24 cellular contexts compared by ENCODE assay signal in genomic region chr4:8398347-8398746, GRCh38.
"Had no signal": no experiment of that assay in that cellular context is flagged by ENCODE, and none has a peak within 500 bp of the region (broad histone marks: within the 10 kb centered on the region; RNA-seq: fewer than 3 reads in every experiment).

No MANE protein-coding gene starts in this region.

- H3K27me3 Mint-ChIP-seq: activated CD4-positive, alpha-beta memory T cell treated with anti-CD3 and anti-CD28 coated beads, Interleukin-2, amount 10 ng/mL, durations not matched to agents 7 days and 5 days; activated naive CD8-positive, alpha-beta T cell; natural killer cell treated with Interleukin-12 subunit alpha and Interleukin-12 subunit beta and Interleukin-15 and Interleukin-18, amount 100 ng/mL, for 72 hours had no signal

- ATAC-seq: activated T-cell treated with anti-CD3 and anti-CD28 coated beads, Interleukin-2, amount 50 U/mL, for 72 hours; foreskin keratinocyte; left colon; natural killer cell treated with Interleukin-12 subunit alpha and Interleukin-12 subunit beta and Interleukin-15 and Interleukin-18, amount 100 ng/mL, for 72 hours; upper lobe of right lung had no signal

- H3K4me2 ChIP-seq: hepatocyte had no signal

- H3K4me3 ChIP-seq: dorsolateral prefrontal cortex, hepatocyte, lung, upper lobe of right lung had no signal

- H3K36me3 Mint-ChIP-seq: activated naive CD8-positive, alpha-beta T cell had no signal

- H3K27ac ChIP-seq: dorsolateral prefrontal cortex, epithelial cell of prostate, foreskin keratinocyte, hepatocyte, upper lobe of right lung, WERI-Rb-1 had no signal

- DNase-seq: activated CD4-positive, alpha-beta memory T cell treated with anti-CD3 and anti-CD28 coated beads, Interleukin-2, amount 10 ng/mL, durations not matched to agents 7 days and 5 days; activated CD8-positive, alpha-beta memory T cell treated with anti-CD3 and anti-CD28 coated beads, Interleukin-2, amount 50 U/mL, for 4 hours; activated gamma-delta T cell; activated T-cell treated with anti-CD3 and anti-CD28 coated beads, Interleukin-2, amount 50 U/mL, for 72 hours; amygdala; caudate nucleus; dorsolateral prefrontal cortex; endodermal cell; foreskin keratinocyte; islet precursor cell; left colon; occipital lobe; retina; stimulated activated naive CD4-positive, alpha-beta T cell; SW 1271; T-helper 2 cell; upper lobe of right lung; WERI-Rb-1 had no signal

- H3K4me1 ChIP-seq: foreskin keratinocyte had no signal

- H3K27ac Mint-ChIP-seq: activated CD4-positive, alpha-beta memory T cell treated with anti-CD3 and anti-CD28 coated beads, Interleukin-2, amount 10 ng/mL, durations not matched to agents 7 days and 5 days; activated T-cell treated with anti-CD3 and anti-CD28 coated beads, Interleukin-2, amount 50 U/mL, for 72 hours; endodermal cell; mesothelial cell of epicardium; natural killer cell treated with Interleukin-12 subunit alpha and Interleukin-12 subunit beta and Interleukin-15 and Interleukin-18, amount 100 ng/mL, for 72 hours had no signal

- H3K9me3 ChIP-seq: upper lobe of right lung had no signal

- H3K4me1 Mint-ChIP-seq: endodermal cell had no signal

- H3K27me3 ChIP-seq: dorsolateral prefrontal cortex, foreskin keratinocyte, hepatocyte, upper lobe of right lung had no signal

- H3K9me3 Mint-ChIP-seq: activated CD4-positive, alpha-beta memory T cell treated with anti-CD3 and anti-CD28 coated beads, Interleukin-2, amount 10 ng/mL, durations not matched to agents 7 days and 5 days; activated T-cell treated with anti-CD3 and anti-CD28 coated beads, Interleukin-2, amount 50 U/mL, for 72 hours; endodermal cell; mesothelial cell of epicardium; natural killer cell treated with Interleukin-12 subunit alpha and Interleukin-12 subunit beta and Interleukin-15 and Interleukin-18, amount 100 ng/mL, for 72 hours had no signal

- H3K4me3 Mint-ChIP-seq: activated CD4-positive, alpha-beta memory T cell treated with anti-CD3 and anti-CD28 coated beads, Interleukin-2, amount 10 ng/mL, durations not matched to agents 7 days and 5 days; activated naive CD8-positive, alpha-beta T cell; activated T-cell treated with anti-CD3 and anti-CD28 coated beads, Interleukin-2, amount 50 U/mL, for 72 hours; endodermal cell; mesothelial cell of epicardium; natural killer cell treated with Interleukin-12 subunit alpha and Interleukin-12 subunit beta and Interleukin-15 and Interleukin-18, amount 100 ng/mL, for 72 hours had no signal

- H3K36me3 ChIP-seq: WERI-Rb-1 had no signal
